In genomic region chr22:45064313-45065268, GRCh38 we compare ENCODE assay signal across 9 cellular contexts. TPM values are rescaled to one million over a fixed set of nuclear protein-coding genes. Genes with fewer than 3 reads are reported as not detected.
DNase-seq lines count a peak whose midpoint lies in the region; TF ChIP-seq lines count a peak whose summit lies in the region.
"Had no signal": no experiment of that assay in that cellular context is flagged by ENCODE, and none has a peak within 500 bp of the region (broad histone marks: within the 10 kb centered on the region; RNA-seq: fewer than 3 reads in every experiment).

No MANE protein-coding gene starts in this region.

- H3K27me3 ChIP-seq in fibroblast of lung (ENCODE audit: control insufficient read depth, insufficient read depth, low read length) (no peaks in the 10 kb centered on the region), thyroid gland (no peaks in the 10 kb centered on the region)

- H3K4me3 ChIP-seq in fibroblast of lung (replicated peaks in 1 of 4; ENCODE audit: control extremely low read depth in 1 of 4, insufficient read depth in 1 of 4, low read depth in 3 of 4, low read length in 4 of 4) (no peak overlapping the region), thyroid gland (replicated peaks in 1 of 3) (no peak overlapping the region), coronary artery (no peak overlapping the region)

- no peak overlapping the region for H3K9ac ChIP-seq in fibroblast of lung (ENCODE audit: insufficient read depth, low read length)

- TF ChIP-seq CTCF in fibroblast of lung (conservative IDR thresholded peaks at IDR 0.05 in 1 of 2, IDR thresholded peaks at IDR 0.05 in 1 of 2; ENCODE audit: low read depth in 1 of 2, low read length in 2 of 2): no peak
- no peak for TF ChIP-seq CTCF in thyroid gland (IDR thresholded peaks at IDR 0.05)
- TF ChIP-seq CTCF in coronary artery (IDR thresholded peaks at IDR 0.05): no peak

- H3K9me3 ChIP-seq in fibroblast of lung (ENCODE audit: control insufficient read depth, insufficient read depth, low read depth, low read length) (no peaks in the 10 kb centered on the region), thyroid gland (no peaks in the 10 kb centered on the region)

- WGBS in thyroid gland, 2 donors: 55 to 72% methylated on average over 14 to 18 of the region's 18 CpGs

- H3K36me3 ChIP-seq in fibroblast of lung (ENCODE audit: control insufficient read depth, insufficient read depth, low read length) (no peaks in the 10 kb centered on the region), thyroid gland (no peaks in the 10 kb centered on the region)

- no peak for TF ChIP-seq POLR2A in thyroid gland (IDR thresholded peaks at IDR 0.05)

- peak overlapping the region; percentile 15 for H3K4me2 ChIP-seq in fibroblast of lung (ENCODE audit: extremely low read depth, insufficient read depth, low read length)

- H3K27ac ChIP-seq in fibroblast of lung (ENCODE audit: insufficient read depth, low read length) (peak overlapping the region; percentile 27), thyroid gland (no peak overlapping the region), coronary artery (no peak overlapping the region)

- intact Hi-C loops in thyroid gland (cut with DNase I): no loop called here

- no peak overlapping the region for H2AFZ ChIP-seq in fibroblast of lung (ENCODE audit: low read length)

- H4K20me1 ChIP-seq in fibroblast of lung (ENCODE audit: control insufficient read depth, extremely low read depth, insufficient read depth, low read length): no peaks in the 10 kb centered on the region

- DNase-seq in HCEC 1CT: peak; percentile 58
- DNase-seq in activated CD4-positive, alpha-beta T cell treated with anti-CD3 and anti-CD28 coated beads for 48 hours: peak; percentile 80
- peak; percentile 66 to 88 for DNase-seq in fibroblast of lung (ENCODE audit: low read depth in 2 of 2)
- DNase-seq in stimulated activated CD8-positive, alpha-beta memory T cell treated with anti-CD3 and anti-CD28 coated beads, Interleukin-4, amount 100 ng/mL, for 48 hours: peak; percentile 77
- DNase-seq in NCI-H187 treated with DMSO at 0.1 percent for 48 hours (lab: John Stamatoyannopoulos, UW): no peak
- no peak for DNase-seq in thyroid gland
- no peak for DNase-seq in T-helper 9 cell
- DNase-seq in coronary artery (ENCODE audit: low spot score): no peak

- H3K4me1 ChIP-seq in fibroblast of lung (ENCODE audit: control insufficient read depth, extremely low read depth, insufficient read depth, low read length) (peaks cover 7% of the 10 kb centered on the region), thyroid gland (no peaks in the 10 kb centered on the region)

- H3K79me2 ChIP-seq in fibroblast of lung (ENCODE audit: control insufficient read depth, insufficient read depth, low read length): no peaks in the 10 kb centered on the region

RNA-seq across cellular contexts. Expression of gene PHF21B, which starts 54.8 kb away (rescaled TPM):
- total RNA-seq in fibroblast of lung (under 0.01 and 0.17 TPM in 2 replicates), thyroid gland (1 to 10 TPM in 3 of 4 donors, under 1 TPM in 1; 0.33 to 8.9 (median 2.2) TPM)
- polyA plus RNA-seq in fibroblast of lung: 0.06 TPM in 1 of 2 replicates, not detected in the other
- polyA plus RNA-seq in fibroblast of lung (2012): not detected in 2 replicates
- not detected in 2 replicates for polyA minus RNA-seq in fibroblast of lung (ENCODE audit: low replicate concordance)
- total RNA-seq: endothelial cell of umbilical vein had no signal
- polyA plus RNA-seq: endothelial cell of umbilical vein had no signal

Comparison
In these comparisons a context has a peak if more than half of its experiments do, and no peak if none do; other contexts are left out.
1. DNase-seq: peak in HCEC 1CT (single experiment), activated CD4-positive, alpha-beta T cell treated with anti-CD3 and anti-CD28 coated beads for 48 hours (single experiment), fibroblast of lung (2 of 2) and stimulated activated CD8-positive, alpha-beta memory T cell treated with anti-CD3 and anti-CD28 coated beads, Interleukin-4, amount 100 ng/mL, for 48 hours (single experiment); none in NCI-H187 treated with DMSO at 0.1 percent for 48 hours (single experiment), thyroid gland (0 of 2), T-helper 9 cell (single experiment) and coronary artery (single experiment).